Comparison of ENCODE assay signal across 28 cellular contexts in the genomic region with DNA sequence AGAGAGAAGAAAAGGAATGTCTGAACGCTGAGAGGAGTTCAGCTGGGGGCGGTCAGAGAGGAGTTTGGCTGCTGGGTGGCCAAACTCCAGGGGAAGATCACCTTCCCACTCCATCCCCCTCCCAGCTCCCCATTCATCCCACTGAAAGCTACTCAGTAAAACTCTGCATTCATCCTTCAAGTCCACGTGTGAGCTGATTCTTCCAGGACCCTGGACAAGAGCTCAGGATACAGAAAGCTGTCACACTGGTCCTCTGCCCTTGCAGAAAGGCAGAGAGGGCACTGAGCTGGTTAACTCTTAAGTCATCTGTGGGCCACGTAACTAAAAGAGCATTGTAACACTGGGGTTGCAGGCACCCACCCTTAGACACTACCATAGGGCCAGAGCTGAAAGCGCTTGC.
"Had no signal": no experiment of that assay in that cellular context is flagged by ENCODE, and none has a peak within 500 bp of the region (broad histone marks: within the 10 kb centered on the region; RNA-seq: fewer than 3 reads in every experiment).

No MANE protein-coding gene starts in this region.

- H3K4me1 ChIP-seq: left ventricle myocardium inferior, pancreas, thyroid gland, upper lobe of left lung, vagina had no signal

- ATAC-seq: activated naive CD4-positive, alpha-beta T cell treated with anti-CD3 and anti-CD28 coated beads, Interleukin-2, amount 50 U/mL, for 72 hours; activated T-cell treated with anti-CD3 and anti-CD28 coated beads, Interleukin-2, amount 50 U/mL, for 72 hours; esophagus mucosa; pancreas; stimulated activated memory B cell treated with anti-CD40 and anti-IgM and Interleukin-4, amounts not matched to agents 10 μg/mL and 1 μg/mL and 100 μg/mL, for 72 hours; WTC11 had no signal

- H3K36me3 ChIP-seq: left ventricle myocardium inferior, neutrophil, pancreas, prostate gland, sigmoid colon, stomach, thyroid gland, upper lobe of left lung, vagina had no signal

- H3K27me3 ChIP-seq: neutrophil, pancreas, sigmoid colon, upper lobe of left lung, vagina had no signal

- H3K4me3 ChIP-seq: left ventricle myocardium inferior, lung, pancreas, prostate gland, sigmoid colon, smooth muscle cell, stomach, thyroid gland, upper lobe of left lung, vagina had no signal

- DNase-seq: activated CD4-positive, alpha-beta memory T cell treated with anti-CD3 and anti-CD28 coated beads, Interleukin-2, amount 10 ng/mL, durations not matched to agents 7 days and 5 days; activated CD4-positive, alpha-beta T cell treated with anti-CD3 and anti-CD28 coated beads for 1 hour; activated CD4-positive, alpha-beta T cell treated with anti-CD3 and anti-CD28 coated beads, Interleukin-2, amount 10 ng/mL, durations not matched to agents 7 days and 5 days; activated naive CD4-positive, alpha-beta T cell; activated T-cell treated with anti-CD3 and anti-CD28 coated beads for 4 hours; activated T-cell treated with anti-CD3 and anti-CD28 coated beads, Interleukin-2, amount 50 U/mL, for 72 hours; endodermal cell; foreskin melanocyte; left ventricle myocardium inferior; pancreas; retina; sigmoid colon; stimulated activated CD4-positive, alpha-beta T cell treated with anti-CD3 and anti-CD28 coated beads, Interleukin-1b, Interleukin-23, amount 100 ng/mL, for 48 hours; stimulated activated CD4-positive, alpha-beta T cell treated with anti-CD3 and anti-CD28 coated beads, Interleukin-4, amount 100 ng/mL, for 4 hours; stimulated activated CD8-positive, alpha-beta memory T cell treated with anti-CD3 and anti-CD28 coated beads, Interleukin-4, amount 100 ng/mL, for 48 hours; stomach; T1000; thyroid gland; upper lobe of left lung had no signal

- H3K4me2 ChIP-seq: smooth muscle cell had no signal

- H3K27ac ChIP-seq: left ventricle myocardium inferior, neutrophil, pancreas, sigmoid colon, stomach, thyroid gland, upper lobe of left lung, vagina had no signal

- H3K9me3 ChIP-seq: left ventricle myocardium inferior, neutrophil, pancreas, prostate gland, sigmoid colon, stomach, thyroid gland, upper lobe of left lung, vagina had no signal
